9 cellular contexts compared by ENCODE assay signal in genomic region chr6:36442671-36443497, GRCh38. TPM values are rescaled to one million over a fixed set of nuclear protein-coding genes. Genes with fewer than 3 reads are reported as not detected.
DNase-seq lines count a peak whose midpoint lies in the region; ATAC-seq, FAIRE-seq and TF ChIP-seq lines count a peak whose summit lies in the region.
"Had no signal": no experiment of that assay in that cellular context is flagged by ENCODE, and none has a peak within 500 bp of the region (broad histone marks: within the 10 kb centered on the region; RNA-seq: fewer than 3 reads in every experiment).

Gene KCTD20, plus strand, starts transcription at chr6:36443000. Its CDS starts 27,098 bp downstream, at chr6:36470098.
A gene with protein sequence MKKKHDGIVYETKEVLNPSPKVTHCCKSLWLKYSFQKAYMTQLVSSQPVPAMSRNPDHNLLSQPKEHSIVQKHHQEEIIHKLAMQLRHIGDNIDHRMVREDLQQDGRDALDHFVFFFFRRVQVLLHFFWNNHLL (minus strand): TSS chr6:36442854. CDS start chr6:36426082, 16,772 bp downstream.

- H3K4me3 Mint-ChIP-seq in activated CD4-positive, alpha-beta T cell treated with anti-CD3 and anti-CD28 coated beads, Interleukin-2, amount 10 ng/mL, durations not matched to agents 24 days and 14 days: peak within 1 kb of the TSS; percentile 96

- DNase-seq in BJ (ENCODE audit: low read depth) (no peak), GM19239 (ENCODE audit: insufficient read length, low spot score) (peak; percentile 80), NCI-H510A treated with DMSO at 0.1 percent for 48 hours (lab: John Stamatoyannopoulos, UW) (peak; percentile 84), colonic mucosa (peak; percentile 89), left lobe of liver (ENCODE audit: low spot score) (peak; percentile 91)
- peak; percentile 96 for DNase-seq in activated CD4-positive, alpha-beta T cell treated with anti-CD3 and anti-CD28 coated beads, Interleukin-2, amount 10 ng/mL, durations not matched to agents 24 days and 14 days
- peak; percentile 91 for DNase-seq in stimulated activated CD4-positive, alpha-beta T cell treated with anti-CD3 and anti-CD28 coated beads, Interleukin-1b, Interleukin-23, amount 100 ng/mL, for 48 hours

- FAIRE-seq in GM19239 (lab: Jason Lieb, UNC): peak; percentile 91
- FAIRE-seq: TTC549 had no signal

- peak; percentile 85 for ATAC-seq in HG03432 (IDR thresholded peaks at IDR 0.05; ENCODE audit: unreplicated experiment)
- ATAC-seq in left lobe of liver: peak; percentile 87

- H3K27me3 ChIP-seq in BJ (ENCODE audit: control insufficient read depth, insufficient read depth, low read length) (no peaks in the 10 kb centered on the region), colonic mucosa (no peaks in the 10 kb centered on the region)

- H3K4me1 Mint-ChIP-seq in activated CD4-positive, alpha-beta T cell treated with anti-CD3 and anti-CD28 coated beads, Interleukin-2, amount 10 ng/mL, durations not matched to agents 24 days and 14 days: peaks cover 28% of the 10 kb centered on the region

- no peaks in the 10 kb centered on the region for H3K9me3 ChIP-seq in colonic mucosa

- CTCF ChIA-PET in BJ (lab: Yijun Ruan, JAX): interaction anchor here (0.8 to 1.8 kb wide), 2 partner anchors 13 to 144 kb away, joined by 3 to 4 read pairs; no protein-coding TSS in a partner anchor

- peak within 1 kb of the TSS; percentile 92 to 100 for H3K9ac ChIP-seq in colonic mucosa (ENCODE audit: low read depth in 2 of 2, low read length in 2 of 2)

- TF ChIP-seq CTCF in BJ (IDR thresholded peaks at IDR 0.05; ENCODE audit: insufficient read depth, low read depth, low read length): no peak
- no peak for TF ChIP-seq CTCF in colonic mucosa (IDR thresholded peaks at IDR 0.05)

- H3K9me3 Mint-ChIP-seq in activated CD4-positive, alpha-beta T cell treated with anti-CD3 and anti-CD28 coated beads, Interleukin-2, amount 10 ng/mL, durations not matched to agents 24 days and 14 days: no peaks in the 10 kb centered on the region

- peak within 1 kb of the TSS; percentile 98 for H3K27ac ChIP-seq in colonic mucosa

- H3K4me3 ChIP-seq in BJ (ENCODE audit: low read depth, low read length) (peak within 1 kb of the TSS; percentile 96), colonic mucosa (peak within 1 kb of the TSS; percentile 94)

- POLR2A ChIA-PET in BJ (lab: Charles Lee): interaction anchor here (0.5 kb wide), 1 partner anchor 245 kb away, joined by 3 read pairs; no protein-coding TSS in a partner anchor

- peak within 1 kb of the TSS; percentile 98 for H3K27ac Mint-ChIP-seq in activated CD4-positive, alpha-beta T cell treated with anti-CD3 and anti-CD28 coated beads, Interleukin-2, amount 10 ng/mL, durations not matched to agents 24 days and 14 days

- peaks cover 14% of the 10 kb centered on the region for H3K36me3 Mint-ChIP-seq in activated CD4-positive, alpha-beta T cell treated with anti-CD3 and anti-CD28 coated beads, Interleukin-2, amount 10 ng/mL, durations not matched to agents 24 days and 14 days (ENCODE audit: low read depth)

- H3K36me3 ChIP-seq in BJ (ENCODE audit: control insufficient read depth, insufficient read depth, low read length) (no peaks in the 10 kb centered on the region), colonic mucosa (no peaks in the 10 kb centered on the region)

- no peaks in the 10 kb centered on the region for H3K27me3 Mint-ChIP-seq in activated CD4-positive, alpha-beta T cell treated with anti-CD3 and anti-CD28 coated beads, Interleukin-2, amount 10 ng/mL, durations not matched to agents 24 days and 14 days

- peaks cover 10% of the 10 kb centered on the region for H3K4me1 ChIP-seq in colonic mucosa

- intact Hi-C loops in activated CD4-positive, alpha-beta T cell treated with anti-CD3 and anti-CD28 coated beads, Interleukin-2, amount 10 ng/mL, durations not matched to agents 24 days and 14 days (cut with micrococcal nuclease): loop anchor here (1.0 to 5.0 kb wide), 4 partner anchors 104 to 819 kb away; partner anchors contain the start of genes SRSF3 and STK38
- intact Hi-C loops in colonic mucosa (cut with DNase I): loop anchor here (5.0 kb wide), 1 partner anchor 149 kb away; the partner anchor contains the start of gene SRSF3

RNA-seq across cellular contexts. Expression of gene KCTD20, which starts in this region (rescaled TPM):
- polyA plus RNA-seq in BJ (2011; rRNA removed): 123 and 154 TPM in 2 replicates
- polyA minus RNA-seq in BJ (2011; rRNA and poly(A)+ RNA removed): 104 and 111 TPM in 2 replicates
- total RNA-seq in activated CD4-positive, alpha-beta T cell treated with anti-CD3 and anti-CD28 coated beads, Interleukin-2, amount 10 ng/mL, durations not matched to agents 24 days and 14 days: 62.2 and 62.4 TPM in 2 replicates
- 10 to 100 TPM; 23.8 to 34.9 TPM for total RNA-seq in colonic mucosa
- 28.5 TPM for total RNA-seq in left lobe of liver

RNA-seq across cellular contexts. Expression of the second gene that starts in this region (rescaled TPM):
- polyA plus RNA-seq in BJ (2011; rRNA removed): 0.04 TPM in 1 of 2 replicates, not detected in the other
- polyA minus RNA-seq in BJ (2011; rRNA and poly(A)+ RNA removed): not detected in 2 replicates
- total RNA-seq in activated CD4-positive, alpha-beta T cell treated with anti-CD3 and anti-CD28 coated beads, Interleukin-2, amount 10 ng/mL, durations not matched to agents 24 days and 14 days: 0.09 and 0.30 TPM in 2 replicates
- not detected for total RNA-seq in colonic mucosa
- total RNA-seq in left lobe of liver: 0.10 TPM
